19 cellular contexts compared by ENCODE assay signal in genomic region chr2:242057379-242058040, GRCh38.
"Had no signal": no experiment of that assay in that cellular context is flagged by ENCODE, and none has a peak within 500 bp of the region (broad histone marks: within the 10 kb centered on the region; RNA-seq: fewer than 3 reads in every experiment).

No MANE protein-coding gene starts in this region.

- H3K9me3 ChIP-seq: esophagus squamous epithelium, stomach, transverse colon had no signal

- H3K4me1 ChIP-seq: esophagus squamous epithelium, gastroesophageal sphincter, stomach, transverse colon had no signal

- DNase-seq: dermis blood vessel endothelial cell; esophagus squamous epithelium; foreskin fibroblast; immature natural killer cell; kidney; left colon; left ventricle myocardium superior; mesendoderm; naive B cell; small intestine; stimulated activated CD4-positive, alpha-beta T cell treated with anti-CD3 and anti-CD28 coated beads, Interleukin-12 subunit alpha, Interleukin-12 subunit beta, amount 100 ng/mL, for 4 hours; stimulated activated naive CD4-positive, alpha-beta T cell; stomach; substantia nigra; transverse colon had no signal

- H3K27ac Mint-ChIP-seq: immature natural killer cell, nephron had no signal

- H3K4me3 ChIP-seq: esophagus squamous epithelium, gastroesophageal sphincter, stomach, thoracic aorta, transverse colon had no signal

- FAIRE-seq: colon, kidney, small intestine had no signal

- H3K4me1 Mint-ChIP-seq: immature natural killer cell, naive B cell, nephron had no signal

- H3K36me3 Mint-ChIP-seq: naive B cell had no signal

- H3K27ac ChIP-seq: esophagus squamous epithelium, gastroesophageal sphincter, stomach, thoracic aorta, transverse colon had no signal

- ATAC-seq: gastroesophageal sphincter, left colon, left ventricle myocardium superior had no signal

- H3K4me3 Mint-ChIP-seq: immature natural killer cell, nephron had no signal

- H3K36me3 ChIP-seq: esophagus squamous epithelium, gastroesophageal sphincter, stomach, thoracic aorta, transverse colon had no signal
